Comparison of ENCODE assay signal across 1 cellular context in the genomic region with DNA sequence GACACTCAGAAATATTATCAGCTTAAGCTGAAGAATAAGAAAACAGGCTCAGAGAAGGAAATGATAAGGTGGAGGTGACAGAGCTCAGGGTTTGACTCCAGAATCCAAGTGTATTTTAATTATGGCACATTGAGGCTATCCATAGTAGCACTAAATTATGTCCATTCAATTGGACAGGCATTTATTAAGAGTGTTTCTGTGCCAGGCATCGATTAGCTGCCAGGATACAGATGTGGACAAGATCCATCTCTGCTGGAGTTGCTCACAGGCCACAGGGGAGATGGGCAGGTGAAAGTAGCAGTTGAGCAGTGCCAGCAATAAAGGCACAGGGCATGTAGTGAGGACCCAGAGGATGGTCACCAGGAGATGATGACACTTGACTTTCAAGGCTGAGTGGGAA.
TF ChIP-seq lines count a peak whose summit lies in the region.

No MANE protein-coding gene starts in this region.

TF ChIP-seq in IMR-90, 13 proteins besides CTCF, POLR2A, EP300 and RAD21 (continued from another document):
- TF ChIP-seq USF2 (IDR thresholded peaks at IDR 0.05; ENCODE audit: low read depth, low read length) (no peak), CHD1 (IDR thresholded peaks at IDR 0.05; ENCODE audit: low read depth, low read length) (no peak), MAZ (IDR thresholded peaks at IDR 0.05; ENCODE audit: borderline replicate concordance, low read depth, low read length) (no peak), MAFK (IDR thresholded peaks at IDR 0.05; ENCODE audit: low read depth, low read length) (no peak), MXI1 (IDR thresholded peaks at IDR 0.05; ENCODE audit: borderline replicate concordance, low read depth, low read length) (no peak), RCOR1 (IDR thresholded peaks at IDR 0.05; ENCODE audit: insufficient replicate concordance, low read length) (no peak), SMC3 (IDR thresholded peaks at IDR 0.05; ENCODE audit: low read depth, low read length) (no peak), RFX5 (IDR thresholded peaks at IDR 0.05; ENCODE audit: low read depth, low read length) (no peak), CEBPB (IDR thresholded peaks at IDR 0.05; ENCODE audit: low read depth, low read length) (no peak)
- TF ChIP-seq, protein P1, sequence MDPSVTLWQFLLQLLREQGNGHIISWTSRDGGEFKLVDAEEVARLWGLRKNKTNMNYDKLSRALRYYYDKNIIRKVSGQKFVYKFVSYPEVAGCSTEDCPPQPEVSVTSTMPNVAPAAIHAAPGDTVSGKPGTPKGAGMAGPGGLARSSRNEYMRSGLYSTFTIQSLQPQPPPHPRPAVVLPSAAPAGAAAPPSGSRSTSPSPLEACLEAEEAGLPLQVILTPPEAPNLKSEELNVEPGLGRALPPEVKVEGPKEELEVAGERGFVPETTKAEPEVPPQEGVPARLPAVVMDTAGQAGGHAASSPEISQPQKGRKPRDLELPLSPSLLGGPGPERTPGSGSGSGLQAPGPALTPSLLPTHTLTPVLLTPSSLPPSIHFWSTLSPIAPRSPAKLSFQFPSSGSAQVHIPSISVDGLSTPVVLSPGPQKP (IDR thresholded peaks at IDR 0.05; ENCODE audit: borderline replicate concordance, low read depth, low read length): no peak
